ENCODE assay signal across 17 cellular contexts in the genomic region with DNA sequence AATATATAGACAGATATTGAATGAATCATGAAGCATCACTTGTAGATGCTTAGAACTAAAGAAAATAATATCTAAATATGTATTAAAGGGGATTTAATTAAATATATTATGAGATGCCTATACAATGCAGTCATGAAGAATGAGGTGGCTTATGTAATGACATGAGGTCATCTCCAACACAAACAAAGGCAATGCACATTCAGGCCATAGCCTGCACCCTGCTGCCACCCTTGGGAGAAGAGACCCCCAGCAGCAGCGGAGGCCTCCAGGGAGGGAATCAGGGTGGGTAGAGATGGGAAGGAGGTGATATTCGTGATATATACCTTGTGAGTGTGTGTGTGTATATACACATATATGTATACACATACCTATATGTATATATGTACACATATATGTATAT. TPM values are rescaled to one million over a fixed set of nuclear protein-coding genes. Genes with fewer than 3 reads are reported as not detected.
DNase-seq lines count a peak whose midpoint lies in the region; ATAC-seq, FAIRE-seq and TF ChIP-seq lines count a peak whose summit lies in the region.
"Had no signal": no experiment of that assay in that cellular context is flagged by ENCODE, and none has a peak within 500 bp of the region (broad histone marks: within the 10 kb centered on the region; RNA-seq: fewer than 3 reads in every experiment).

No MANE protein-coding gene starts in this region.

- 0 out of 5 replicates have a peak, but pooled peaks of 1 of the 2 experiments have one; percentile 15 for TF ChIP-seq EP300 in A549 (IDR thresholded peaks at IDR 0.05)

- no peak overlapping the region for H2BK15ac ChIP-seq in neuronal stem cell (ENCODE audit: low read length)

- H3K4ac ChIP-seq in neuronal stem cell (ENCODE audit: low read length), result no peak overlapping the region

- H3K9ac ChIP-seq in neuronal stem cell (ENCODE audit: low read depth, low read length, poor library complexity), result peak overlapping the region; percentile 32
- H3K9ac ChIP-seq: BLaER1 treated with 17β-estradiol and CSF1 and Interleukin-3, amounts not matched to agents 10 nM and 100 nM had no signal

- no peak overlapping the region for H3K18ac ChIP-seq in neuronal stem cell (ENCODE audit: low read length)

- H2BK5ac ChIP-seq in neuronal stem cell (ENCODE audit: low read length), result no peak overlapping the region

- H3K4me3 ChIP-seq in A549, result no peak overlapping the region
- no peak overlapping the region for H3K4me3 ChIP-seq in HEK293 (ENCODE audit: low read depth, low read length)
- no peak overlapping the region for H3K4me3 ChIP-seq in brain microvascular endothelial cell (ENCODE audit: low read depth, low read length)
- no peak overlapping the region for H3K4me3 ChIP-seq in neuronal stem cell (ENCODE audit: low read length in 2 of 2)
- H3K4me3 ChIP-seq: BLaER1 treated with 17β-estradiol and CSF1 and Interleukin-3, amounts not matched to agents 10 nM and 100 nM had no signal

- peaks cover 53% of the 10 kb centered on the region for H3K4me1 ChIP-seq in A549
- no peaks in the 10 kb centered on the region for H3K4me1 ChIP-seq in HEK293 (ENCODE audit: control insufficient read depth, insufficient read depth, low read length)
- no peaks in the 10 kb centered on the region for H3K4me1 ChIP-seq in neuronal stem cell (ENCODE audit: control insufficient read depth in 2 of 2, insufficient read depth in 1 of 2, low read depth in 1 of 2, low read length in 2 of 2)

- no peak overlapping the region for H3K14ac ChIP-seq in neuronal stem cell (ENCODE audit: low read length)

- POLR2A ChIA-PET in A549 (lab: Yijun Ruan, JAX) (no interaction called here), HEK293 (lab: Yijun Ruan, JAX) (no interaction called here)

- H2BK120ac ChIP-seq in neuronal stem cell (ENCODE audit: low read depth, low read length), result no peak overlapping the region

- H3K9me3 ChIP-seq in A549, result no peaks in the 10 kb centered on the region
- H3K9me3 ChIP-seq in HEK293 (ENCODE audit: control insufficient read depth, insufficient read depth, low read depth, low read length), result no peaks in the 10 kb centered on the region
- no peaks in the 10 kb centered on the region for H3K9me3 ChIP-seq in neuronal stem cell (replicated peaks in 1 of 2; ENCODE audit: control insufficient read depth in 2 of 2, insufficient read depth in 1 of 2, low read depth in 1 of 2, low read length in 2 of 2)
- H3K9me3 ChIP-seq: BLaER1 treated with 17β-estradiol and CSF1 and Interleukin-3, amounts not matched to agents 10 nM and 100 nM had no signal

- no peak overlapping the region for H4K8ac ChIP-seq in neuronal stem cell (ENCODE audit: low read depth, low read length)

- H3K23ac ChIP-seq in neuronal stem cell (ENCODE audit: low read depth, low read length, poor library complexity), result no peak overlapping the region

- H2AK5ac ChIP-seq in neuronal stem cell (ENCODE audit: low read depth, low read length), result no peak overlapping the region

- no peaks in the 10 kb centered on the region for H3K79me1 ChIP-seq in neuronal stem cell (ENCODE audit: low read depth, low read length)

- H2BK12ac ChIP-seq in neuronal stem cell (ENCODE audit: low read length), result no peak overlapping the region

- H3K27me3 ChIP-seq in brain microvascular endothelial cell (replicated peaks) (no peaks in the 10 kb centered on the region), neuronal stem cell (ENCODE audit: control insufficient read depth in 3 of 3, insufficient read depth in 3 of 3, low read depth in 1 of 3, low read length in 3 of 3) (no peaks in the 10 kb centered on the region)
- H3K27me3 ChIP-seq: BLaER1 treated with 17β-estradiol and CSF1 and Interleukin-3, amounts not matched to agents 10 nM and 100 nM had no signal

- WGBS in A549 (ENCODE audit: missing lambda C conversion rate), result 55% methylated on average over 2 of the region's 2 CpGs
- no CpG with 5 or more reads among the region's 2 CpGs for WGBS in neuronal stem cell (ENCODE audit: extremely low coverage in 2 of 2, insufficient read length in 2 of 2, insufficient replicate concordance in 1 of 2), 2 donors

- H2AFZ ChIP-seq in neuronal stem cell (ENCODE audit: low read length), result no peak overlapping the region

- no peak for TF ChIP-seq CTCF in A549 (IDR thresholded peaks at IDR 0.05)
- TF ChIP-seq CTCF in HEK293 (tag by site-specific recombination; IDR thresholded peaks at IDR 0.05), result no peak
- no peak for TF ChIP-seq CTCF in brain microvascular endothelial cell (IDR thresholded peaks at IDR 0.05; ENCODE audit: low read depth, low read length, missing control alignments)

- CTCF ChIA-PET in A549 (lab: Yijun Ruan, JAX), result interaction anchor here (1.2 to 1.4 kb wide), 3 partner anchors 189 to 317 kb away, joined by 3 to 5 read pairs (median 3); no protein-coding TSS in a partner anchor
- CTCF ChIA-PET in HEK293 (lab: Yijun Ruan, JAX), result interaction anchor here (0.7 kb wide), 1 partner anchor 227 kb away, joined by 3 read pairs; no protein-coding TSS in a partner anchor

- H4K91ac ChIP-seq in neuronal stem cell (ENCODE audit: low read depth, low read length, poor library complexity), result no peak overlapping the region

- in situ Hi-C loops in brain microvascular endothelial cell (cut with HindIII; ENCODE audit: low pct_ligation_motif_present, low sequenced_read_pairs), result no loop called here

- no peak; the same call in 1 of the 2 replicates for TF ChIP-seq POLR2A in A549 (IDR thresholded peaks at IDR 0.05; ENCODE audit: low read length)

- FAIRE-seq in A549 (lab: Jason Lieb, UNC), result no peak
- FAIRE-seq: GM12891 had no signal

- peak in 1 of 2 experiments; percentile 51 for DNase-seq in A549 (ENCODE audit: low read depth in 1 of 2, low spot score in 1 of 2)
- DNase-seq in brain microvascular endothelial cell, result peak; percentile 22
- no peak for DNase-seq in neuronal stem cell (ENCODE audit: low spot score)
- no peak for DNase-seq in NCI-H774 (lab: John Stamatoyannopoulos, UW)
- DNase-seq in NCI-H510A treated with DMSO at 0.1 percent for 48 hours (lab: John Stamatoyannopoulos, UW), result no peak
- no peak for DNase-seq in amniotic stem cell (lab: John Stamatoyannopoulos, UW)
- DNase-seq: 8988T; ACHN; CD4-positive, CD25-positive, alpha-beta regulatory T cell; DMS53; GOT3; H9; IMR-90; KBM-7 had no signal

- ATAC-seq in A549, result peak; percentile 35 to 63; a peak in 3 of 6 replicates

- H3K36me3 ChIP-seq in HEK293 (ENCODE audit: control insufficient read depth in 2 of 2, insufficient read depth in 1 of 2, low read length in 2 of 2), result no peaks in the 10 kb centered on the region
- H3K36me3 ChIP-seq in brain microvascular endothelial cell (replicated peaks), result no peaks in the 10 kb centered on the region
- H3K36me3 ChIP-seq in neuronal stem cell (replicated peaks in 1 of 2; ENCODE audit: control insufficient read depth in 2 of 2, insufficient read depth in 2 of 2, low read length in 2 of 2), result no peaks in the 10 kb centered on the region
- H3K36me3 ChIP-seq: BLaER1 treated with 17β-estradiol and CSF1 and Interleukin-3, amounts not matched to agents 10 nM and 100 nM had no signal

- H3K4me2 ChIP-seq in A549 (peak overlapping the region; percentile 52), neuronal stem cell (ENCODE audit: insufficient read depth, low read length, poor library complexity, severe bottlenecking) (no peak overlapping the region)

- TF ChIP-seq RAD21 in A549 (conservative IDR thresholded peaks at IDR 0.05 in 1 of 2, IDR thresholded peaks at IDR 0.05 in 1 of 2), result peak; percentile 22 to 46; a peak in 3 of 5 replicates

- peak overlapping the region; percentile 49 to 61 for H3K27ac ChIP-seq in A549
- no peak overlapping the region for H3K27ac ChIP-seq in HEK293 (ENCODE audit: extremely low read depth, low read depth, low read length)
- H3K27ac ChIP-seq in brain microvascular endothelial cell, result no peak overlapping the region
- H3K27ac ChIP-seq in neuronal stem cell (replicated peaks; ENCODE audit: low read length), result no peak overlapping the region
- H3K27ac ChIP-seq: BLaER1 treated with 17β-estradiol and CSF1 and Interleukin-3, amounts not matched to agents 10 nM and 100 nM had no signal

TF ChIP-seq in A549, 52 proteins besides CTCF, POLR2A, EP300 and RAD21 (continues in another document):
- TF ChIP-seq MAX (IDR thresholded peaks at IDR 0.05) (no peak), FOSL2 (IDR thresholded peaks at IDR 0.05) (no peak), FOSL2 (CRISPR knock-in tag; IDR thresholded peaks at IDR 0.05) (0 out of 2 replicates have a peak, but pooled peaks have one; percentile 7), NPAS2 (CRISPR knock-in tag; IDR thresholded peaks at IDR 0.05; ENCODE audit: borderline replicate concordance) (no peak), FOSB (CRISPR knock-in tag; IDR thresholded peaks at IDR 0.05) (no peak)

TF ChIP-seq in HEK293, 187 proteins besides CTCF, POLR2A, EP300 and RAD21 (continues in another document):
- TF ChIP-seq ZNF23 (tag by site-specific recombination; IDR thresholded peaks at IDR 0.05; ENCODE audit: borderline replicate concordance), result no peak
- peak; percentile 24; the same call in 1 of the 2 replicates for TF ChIP-seq GLIS2 (tag by site-specific recombination; IDR thresholded peaks at IDR 0.05)
- TF ChIP-seq GLIS1 (tag by site-specific recombination; IDR thresholded peaks at IDR 0.05), result peak; percentile 69
- peak; percentile 45 for TF ChIP-seq ZNF629 (tag by site-specific recombination; IDR thresholded peaks at IDR 0.05)

RNA-seq across cellular contexts. Expression of gene SSTR4, which starts 26.4 kb away (rescaled TPM):
- 0.07 TPM in 1 of 2 replicates, not detected in the other for polyA plus RNA-seq in A549 (2011; rRNA removed)
- 0.06 and 0.07 TPM in 2 replicates for polyA plus RNA-seq in A549 (2012; cell fraction: cytosol; rRNA removed)
- polyA plus RNA-seq in A549 (2012; cell fraction: nucleus; rRNA removed), result 0.24 TPM in 1 of 2 replicates, not detected in the other
- polyA plus RNA-seq in A549 (2017; fragmentation: RNase III; extraction: RNeasy Plus Mini Kit Qiagen cat#74134 plus additional on column Dnase treatment), result 0.08 TPM in 2 of 3 replicates, not detected in the other
- not detected in 2 replicates for polyA minus RNA-seq in A549 (2011; rRNA and poly(A)+ RNA removed)
- polyA plus RNA-seq in neuronal stem cell (2013, experiment 1 of 2), result not detected
- polyA plus RNA-seq in neuronal stem cell (2013, experiment 2 of 2), result not detected
- polyA plus RNA-seq: CD4-positive, CD25-positive, alpha-beta regulatory T cell; IMR-90 had no signal

RNA-seq across cellular contexts. Expression of gene THBD, which starts 40.8 kb away (rescaled TPM):
- polyA plus RNA-seq in A549 (2011; rRNA removed) (26.8 and 29.6 TPM in 2 replicates), A549 (2017; fragmentation: RNase III; extraction: RNeasy Plus Mini Kit Qiagen cat#74134 plus additional on column Dnase treatment) (19.1 to 28.1 TPM (median 25.8 TPM) in 3 replicates)
- polyA plus RNA-seq in A549 (2012; cell fraction: cytosol; rRNA removed), result 16.5 and 21.6 TPM in 2 replicates
- polyA plus RNA-seq in A549 (2012; cell fraction: nucleus; rRNA removed), result 40.4 and 67.1 TPM in 2 replicates
- 9.7 and 9.9 TPM in 2 replicates for polyA minus RNA-seq in A549 (2011; rRNA and poly(A)+ RNA removed)
- 0.06 TPM for polyA plus RNA-seq in neuronal stem cell (2013, experiment 1 of 2)
- polyA plus RNA-seq in neuronal stem cell (2013, experiment 2 of 2), result 0.10 TPM
- polyA plus RNA-seq: CD4-positive, CD25-positive, alpha-beta regulatory T cell had no signal

Comparison
In these comparisons a context has a peak if more than half of its experiments do, and no peak if none do; other contexts are left out.
1. H3K27ac ChIP-seq: peak in A549 (2 of 2); none in HEK293 (single experiment), brain microvascular endothelial cell (single experiment) and neuronal stem cell (single experiment).